Comparison of ENCODE assay signal across 11 cellular contexts in genomic region chr2:86254576-86255538, GRCh38. TPM values are rescaled to one million over a fixed set of nuclear protein-coding genes. Genes with fewer than 3 reads are reported as not detected.
A peak's percentile ranks its signal among the peaks of the same experiment; 100 is the strongest.
DNase-seq lines count a peak whose midpoint lies in the region; ATAC-seq and TF ChIP-seq lines count a peak whose summit lies in the region.
"Had no signal": no experiment of that assay in that cellular context is flagged by ENCODE, and none has a peak within 500 bp of the region (broad histone marks: within the 10 kb centered on the region; RNA-seq: fewer than 3 reads in every experiment).

No MANE protein-coding gene starts in this region.

- no peaks in the 10 kb centered on the region; the same call in 1 of the 2 replicates for H3K27me3 ChIP-seq in PC-9 (ENCODE audit: insufficient read depth, low read depth)
- H3K27me3 ChIP-seq in heart right ventricle: peaks cover 0 to 6% (median 0%) of the 10 kb centered on the region in 7 donors
- H3K27me3 ChIP-seq in gastrocnemius medialis: no peaks in the 10 kb centered on the region

- 0 out of 2 replicates have a peak overlapping the region, but pooled peaks have one; percentile 56 for H2AFZ ChIP-seq in PC-9

- no peaks in the 10 kb centered on the region for H4K20me1 ChIP-seq in PC-9 (ENCODE audit: insufficient read depth)

- no peak for TF ChIP-seq CTCF in PC-9 (conservative IDR thresholded peaks at IDR 0.05)
- TF ChIP-seq CTCF in heart right ventricle (IDR thresholded peaks at IDR 0.05): no peak
- no peak for TF ChIP-seq CTCF in gastrocnemius medialis (IDR thresholded peaks at IDR 0.05 in 4 of 5, conservative IDR thresholded peaks at IDR 0.05 in 1 of 5)

- H3K4me1 Mint-ChIP-seq in T-helper 2 cell treated with Interferon-gamma antibody and Interleukin-4, amounts not matched to agents 5 μg/mL and 100 μg/mL, for 36 hours (ENCODE audit: low read depth): no peaks in the 10 kb centered on the region
- H3K4me1 Mint-ChIP-seq: activated T-helper 17 cell treated with anti-CD3 and anti-CD28 coated beads, Interleukin-2, amount 50 U/mL, for 72 hours had no signal

- H3K79me2 ChIP-seq in PC-9 (ENCODE audit: low read depth): no peaks in the 10 kb centered on the region

- H3K4me3 ChIP-seq in PC-9: no peak overlapping the region
- no peak overlapping the region for H3K4me3 ChIP-seq in heart right ventricle
- H3K4me3 ChIP-seq in gastrocnemius medialis: no peak overlapping the region

- H3K9me3 ChIP-seq in PC-9 (ENCODE audit: insufficient read depth, low read depth) (no peaks in the 10 kb centered on the region), heart right ventricle (no peaks in the 10 kb centered on the region), gastrocnemius medialis (no peaks in the 10 kb centered on the region)

- intact Hi-C loops in PC-9 (cut with micrococcal nuclease; ENCODE audit: unreplicated experiment) (no loop called here), heart right ventricle (cut with DNase I) (no loop called here), gastrocnemius medialis (cut with DNase I; ENCODE audit: low total_unique reads) (no loop called here)

- no peaks in the 10 kb centered on the region for H3K4me1 ChIP-seq in PC-9 (replicated peaks; ENCODE audit: insufficient read depth)
- H3K4me1 ChIP-seq in heart right ventricle: peaks cover 7 to 56% (median 28%) of the 10 kb centered on the region in 9 donors
- H3K4me1 ChIP-seq in gastrocnemius medialis: peaks cover 21 to 23% of the 10 kb centered on the region in 2 donors

- POLR2A ChIA-PET in PC-9 (lab: Charles Lee; ENCODE audit: unreplicated experiment): no interaction called here

- H3K4me2 ChIP-seq in PC-9: no peak overlapping the region

- CTCF ChIA-PET in PC-9 (lab: Charles Lee): no interaction called here

- no TSS peak for BruUV-seq in PC-9 (replicated peaks; lab: Mats Ljungman, UMichigan)

- no peak for TF ChIP-seq POLR2A in gastrocnemius medialis (IDR thresholded peaks at IDR 0.05)

- 28 to 33% methylated on average over 8 of the region's 8 CpGs for WGBS in heart right ventricle, 2 donors

- no peak for TF ChIP-seq EP300 in Ishikawa (IDR thresholded peaks at IDR 0.05; ENCODE audit: borderline replicate concordance)

- DNase-seq in PC-9 (peak in 1 of 2 experiments; percentile 29), heart right ventricle (peak; percentile 48 to 67), gastrocnemius medialis (no peak), AG20443 (ENCODE audit: low spot score) (no peak)
- no peak for DNase-seq in T-helper 2 cell treated with Interferon-gamma antibody and Interleukin-4, amounts not matched to agents 5 μg/mL and 100 μg/mL, for 36 hours (ENCODE audit: low spot score)

- in situ Hi-C loops in gastrocnemius medialis (cut with MboI; ENCODE audit: low sequenced_read_pairs in 4 of 4): no loop called here

- TF ChIP-seq RAD21 in Ishikawa (IDR thresholded peaks at IDR 0.05; ENCODE audit: low read depth): no peak

- peak; percentile 79 to 98 (median 93) for ATAC-seq in heart right ventricle
- ATAC-seq in gastrocnemius medialis: peak in 1 of 2 donors; percentile 35
- ATAC-seq in GM18907 (IDR thresholded peaks at IDR 0.05; ENCODE audit: unreplicated experiment): no peak
- no peak for ATAC-seq in GM18870 (IDR thresholded peaks at IDR 0.05; ENCODE audit: unreplicated experiment)
- ATAC-seq: activated T-helper 17 cell treated with anti-CD3 and anti-CD28 coated beads, Interleukin-2, amount 50 U/mL, for 72 hours; sciatic nerve had no signal

- no peaks in the 10 kb centered on the region for H3K9me2 ChIP-seq in PC-9 (ENCODE audit: insufficient read depth)

- no peaks in the 10 kb centered on the region for H3K36me3 Mint-ChIP-seq in T-helper 2 cell treated with Interferon-gamma antibody and Interleukin-4, amounts not matched to agents 5 μg/mL and 100 μg/mL, for 36 hours (ENCODE audit: low read depth)

- H3K4me3 Mint-ChIP-seq in T-helper 2 cell treated with Interferon-gamma antibody and Interleukin-4, amounts not matched to agents 5 μg/mL and 100 μg/mL, for 36 hours: no peak overlapping the region
- H3K4me3 Mint-ChIP-seq: activated T-helper 17 cell treated with anti-CD3 and anti-CD28 coated beads, Interleukin-2, amount 50 U/mL, for 72 hours had no signal

- no peaks in the 10 kb centered on the region for H3F3A ChIP-seq in PC-9 (ENCODE audit: insufficient read depth, low read depth)

- H3K9me3 Mint-ChIP-seq in T-helper 2 cell treated with Interferon-gamma antibody and Interleukin-4, amounts not matched to agents 5 μg/mL and 100 μg/mL, for 36 hours: no peaks in the 10 kb centered on the region
- H3K9me3 Mint-ChIP-seq: activated T-helper 17 cell treated with anti-CD3 and anti-CD28 coated beads, Interleukin-2, amount 50 U/mL, for 72 hours had no signal

- H3K27me3 Mint-ChIP-seq in T-helper 2 cell treated with Interferon-gamma antibody and Interleukin-4, amounts not matched to agents 5 μg/mL and 100 μg/mL, for 36 hours (ENCODE audit: low read depth): peaks cover 8% of the 10 kb centered on the region

- H3K27ac ChIP-seq in PC-9 (no peak overlapping the region), heart right ventricle (peak overlapping the region; percentile 29 to 78 (median 69)), gastrocnemius medialis (peak overlapping the region in 3 of 4 donors; percentile 37 to 62 (median 45))
- H3K27ac ChIP-seq: RWPE1 had no signal

- H3K36me3 ChIP-seq in PC-9 (ENCODE audit: low read depth): no peaks in the 10 kb centered on the region
- H3K36me3 ChIP-seq in heart right ventricle: peaks cover 0 to 9% (median 0%) of the 10 kb centered on the region in 9 donors
- H3K36me3 ChIP-seq in gastrocnemius medialis: no peaks in the 10 kb centered on the region

- H3K27ac Mint-ChIP-seq in T-helper 2 cell treated with Interferon-gamma antibody and Interleukin-4, amounts not matched to agents 5 μg/mL and 100 μg/mL, for 36 hours: no peak overlapping the region
- H3K27ac Mint-ChIP-seq: activated T-helper 17 cell treated with anti-CD3 and anti-CD28 coated beads, Interleukin-2, amount 50 U/mL, for 72 hours had no signal

TF ChIP-seq in Ishikawa, 13 proteins besides CTCF, POLR2A, EP300 and RAD21:
- TF ChIP-seq REST (IDR thresholded peaks at IDR 0.05; ENCODE audit: low read depth): no peak
- no peak for TF ChIP-seq USF1 (IDR thresholded peaks at IDR 0.05)
- TF ChIP-seq NFIC (IDR thresholded peaks at IDR 0.05): 0 out of 2 replicates have a peak, but pooled peaks have one; percentile 35

RNA-seq across cellular contexts. Expression of gene MRPL35, which starts 55.6 kb away (rescaled TPM):
- total RNA-seq in PC-9 (2021): 25.2 and 28.1 TPM in 2 replicates
- total RNA-seq in heart right ventricle: 100 to 1,000 TPM in 7 of 10 donors, 10 to 100 TPM in 3; 72.5 to 147 (median 113) TPM
- 10 to 100 TPM; 31.8 to 49.1 TPM for polyA plus RNA-seq in heart right ventricle
- total RNA-seq in gastrocnemius medialis: 10 to 100 TPM; 22.2 to 62.3 (median 38.8) TPM

RNA-seq across cellular contexts. Expression of gene IMMT, which starts 59.6 kb away (rescaled TPM):
- 108 and 114 TPM in 2 replicates for total RNA-seq in PC-9 (2021)
- 100 to 1,000 TPM; 211 to 333 (median 306) TPM for total RNA-seq in heart right ventricle
- polyA plus RNA-seq in heart right ventricle: 100 to 1,000 TPM in 1 of 2 donors, 10 to 100 TPM in 1; 48.2 to 135 TPM
- total RNA-seq in gastrocnemius medialis: 100 to 1,000 TPM in 3 of 4 donors, 10 to 100 TPM in 1; 83.5 to 153 (median 127) TPM

Comparison
In these comparisons a context has a peak if more than half of its experiments do, and no peak if none do; other contexts are left out.
1. DNase-seq: peak in heart right ventricle (2 of 2); none in gastrocnemius medialis (0 of 2), T-helper 2 cell treated with Interferon-gamma antibody and Interleukin-4, amounts not matched to agents 5 μg/mL and 100 μg/mL, for 36 hours (single experiment) and AG20443 (single experiment).
2. ATAC-seq: peak in heart right ventricle (8 of 8); none in GM18907 (single experiment) and GM18870 (single experiment).